Comparison of ENCODE assay signal across 7 cellular contexts in genomic region chr6:116280161-116280959, GRCh38. TPM values are rescaled to one million over a fixed set of nuclear protein-coding genes. Genes with fewer than 3 reads are reported as not detected.
DNase-seq lines count a peak whose midpoint lies in the region; ATAC-seq and TF ChIP-seq lines count a peak whose summit lies in the region.

No MANE protein-coding gene starts in this region.

- H3K4me1 ChIP-seq in PC-3 (ENCODE audit: insufficient read depth, low read length): peaks cover 9% of the 10 kb centered on the region
- H3K4me1 ChIP-seq in colonic mucosa: peaks cover 7% of the 10 kb centered on the region
- H3K4me1 ChIP-seq in muscle layer of duodenum (ENCODE audit: control insufficient read depth in 1 of 2, insufficient read depth in 2 of 2, low read length in 2 of 2): peaks cover 7 to 37% of the 10 kb centered on the region in 2 donors

- H3K9me2 ChIP-seq in PC-3 (replicated peaks; ENCODE audit: low read length): no peaks in the 10 kb centered on the region

- intact Hi-C loops in PC-3 (cut with micrococcal nuclease) (no loop called here), colonic mucosa (cut with DNase I) (loop anchor here (10.0 kb wide), 1 partner anchor 94 kb away; the partner anchor contains the start of gene DSE)

- peaks cover 43% of the 10 kb centered on the region for H3K79me2 ChIP-seq in PC-3 (ENCODE audit: low read length)

- H3F3A ChIP-seq in PC-3 (ENCODE audit: low read length, unreplicated experiment): no peaks in the 10 kb centered on the region

- H3K9ac ChIP-seq in PC-3 (ENCODE audit: low read length): peak overlapping the region; percentile 94
- H3K9ac ChIP-seq in colonic mucosa (ENCODE audit: low read depth in 2 of 2, low read length in 2 of 2): peak overlapping the region; percentile 94 to 98

- H2AFZ ChIP-seq in PC-3 (ENCODE audit: low read length): peak overlapping the region; percentile 97

- POLR2A ChIA-PET in PC-3 (lab: Charles Lee; ENCODE audit: unreplicated experiment): no interaction called here
- POLR2A ChIA-PET in GM10248 (lab: Yijun Ruan, JAX): no interaction called here

- peak overlapping the region; percentile 77; the same call in 1 of the 2 replicates for H3K27ac ChIP-seq in PC-3 (ENCODE audit: low read length)
- H3K27ac ChIP-seq in colonic mucosa: peak overlapping the region; percentile 99
- H3K27ac ChIP-seq in muscle layer of duodenum (ENCODE audit: low read length): peak overlapping the region; percentile 96

- TSS peak; percentile 56 for BruUV-seq in PC-3 (replicated peaks; lab: Mats Ljungman, UMichigan)

- H3K4me2 ChIP-seq in PC-3 (ENCODE audit: low read length): peak overlapping the region; percentile 97

- CTCF ChIA-PET in PC-3 (lab: Charles Lee) (interaction anchor here (0.8 kb wide), 1 partner anchor 12 kb away, joined by 4 read pairs; no protein-coding TSS in a partner anchor), GM10248 (lab: Yijun Ruan, JAX) (interaction anchor here (0.7 to 5.8 kb wide), 13 partner anchors 7 to 365 kb away, joined by 3 to 52 read pairs (median 4); no protein-coding TSS in a partner anchor)

- no peak for TF ChIP-seq CTCF in PC-3 (conservative IDR thresholded peaks at IDR 0.05; ENCODE audit: low read depth, low read length)
- TF ChIP-seq CTCF in colonic mucosa (IDR thresholded peaks at IDR 0.05): no peak
- TF ChIP-seq CTCF in GM10248 (IDR thresholded peaks at IDR 0.05; ENCODE audit: control extremely low read depth, extremely low read depth, low read depth, missing control alignments): no peak

- no peak for ATAC-seq in PC-3

- H3K27me3 ChIP-seq in PC-3 (ENCODE audit: low read length): no peaks in the 10 kb centered on the region
- H3K27me3 ChIP-seq in colonic mucosa: no peaks in the 10 kb centered on the region
- H3K27me3 ChIP-seq in muscle layer of duodenum (ENCODE audit: low read depth, low read length): no peaks in the 10 kb centered on the region

- H3K9me3 ChIP-seq in PC-3 (ENCODE audit: low read length) (no peaks in the 10 kb centered on the region), colonic mucosa (no peaks in the 10 kb centered on the region), muscle layer of duodenum (ENCODE audit: control insufficient read depth in 1 of 2, low read length in 2 of 2) (no peaks in the 10 kb centered on the region)

- peaks cover 34% of the 10 kb centered on the region for H4K20me1 ChIP-seq in PC-3 (ENCODE audit: low read length)

- no peaks in the 10 kb centered on the region for H3K36me3 ChIP-seq in PC-3 (ENCODE audit: low read depth, low read length)
- no peaks in the 10 kb centered on the region for H3K36me3 ChIP-seq in colonic mucosa
- H3K36me3 ChIP-seq in muscle layer of duodenum (ENCODE audit: control insufficient read depth in 1 of 2, insufficient read depth in 2 of 2, low read length in 2 of 2): peaks cover 3 to 9% of the 10 kb centered on the region in 2 donors

- DNase-seq in HCEC 1CT (peak; percentile 23), PC-3 (no peak), colonic mucosa (no peak), iPS-NIHi11 (ENCODE audit: low spot score) (no peak), GM10248 (ENCODE audit: extremely low spot score) (no peak)
- no peak for DNase-seq in stimulated activated CD4-positive, alpha-beta T cell treated with anti-CD3 and anti-CD28 coated beads, Interleukin-4, amount 100 ng/mL, for 1 hour

- peak overlapping the region; percentile 99 for H3K4me3 ChIP-seq in PC-3 (ENCODE audit: low read length)
- peak overlapping the region; percentile 88 for H3K4me3 ChIP-seq in colonic mucosa
- peak overlapping the region; percentile 86 to 89 for H3K4me3 ChIP-seq in muscle layer of duodenum (ENCODE audit: low read depth in 1 of 2, low read length in 2 of 2)

RNA-seq across cellular contexts. Expression of gene TSPYL1, which starts 0.6 kb away (rescaled TPM):
- total RNA-seq in PC-3 (2014; rRNA removed) (35.1 and 38.8 TPM in 2 replicates), colonic mucosa (10 to 100 TPM; 82.9 to 94.3 TPM)

RNA-seq across cellular contexts. Expression of gene TSPYL4, which starts 26.5 kb away (rescaled TPM):
- total RNA-seq in PC-3 (2014; rRNA removed) (8.0 and 10.1 TPM in 2 replicates), colonic mucosa (1 to 10 TPM; 7.0 to 8.3 TPM)
